In the genomic region with DNA sequence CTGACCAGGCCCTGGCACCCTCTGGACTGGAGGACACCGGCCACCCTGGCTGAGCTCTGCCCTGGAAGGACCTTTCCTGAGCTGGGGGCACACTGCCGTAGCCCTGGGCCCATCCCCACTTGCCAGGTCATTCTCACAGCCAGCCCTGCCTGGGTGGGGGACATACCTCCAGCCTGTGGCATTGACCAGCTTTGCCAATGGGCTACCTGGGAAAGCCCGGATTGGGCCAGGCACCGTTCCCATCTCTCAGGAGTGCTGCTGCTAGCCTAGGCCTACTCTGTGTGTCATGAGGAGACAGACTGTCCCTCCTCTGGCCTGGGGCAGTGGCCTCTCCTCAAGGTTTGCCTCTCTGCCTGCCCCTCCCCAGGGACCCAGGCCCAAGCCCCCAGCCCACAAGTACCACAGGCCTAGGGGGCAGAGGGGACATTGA, we compare ENCODE assay signal across 24 cellular contexts. TPM values are rescaled to one million over a fixed set of nuclear protein-coding genes. Genes with fewer than 3 reads are reported as not detected.
DNase-seq lines count a peak whose midpoint lies in the region; TF ChIP-seq lines count a peak whose summit lies in the region.
"Had no signal": no experiment of that assay in that cellular context is flagged by ENCODE, and none has a peak within 500 bp of the region (broad histone marks: within the 10 kb centered on the region; RNA-seq: fewer than 3 reads in every experiment).

No MANE protein-coding gene starts in this region.

- H4K12ac ChIP-seq in trophoblast cell (ENCODE audit: low read depth, low read length), result no peak overlapping the region

- TF ChIP-seq CTCF in cardiac muscle cell (IDR thresholded peaks at IDR 0.05; ENCODE audit: low read depth, low read length), result no peak
- TF ChIP-seq CTCF in type B pancreatic cell (conservative IDR thresholded peaks at IDR 0.05), result no peak

- H2BK5ac ChIP-seq in trophoblast cell (ENCODE audit: low read depth, low read length, poor library complexity), result no peak overlapping the region

- no peak overlapping the region for H3K18ac ChIP-seq in trophoblast cell (ENCODE audit: low read length)

- H3K27ac Mint-ChIP-seq in activated T-cell treated with anti-CD3 and anti-CD28 coated beads, Interleukin-2, amount 50 U/mL, for 24 hours, result no peak overlapping the region
- H3K27ac Mint-ChIP-seq in type B pancreatic cell, result no peak overlapping the region
- H3K27ac Mint-ChIP-seq: activated B cell treated with CpG ODN at 0.5 μM for 24 hours; activated CD4-positive, alpha-beta memory T cell treated with anti-CD3 and anti-CD28 coated beads for 36 hours; mesothelial cell of epicardium; natural killer cell; stimulated activated effector memory CD8-positive, alpha-beta T cell treated with anti-CD3 and anti-CD28 coated beads, Interleukin-12 subunit alpha, Interleukin-12 subunit beta, amount 100 ng/mL, for 72 hours had no signal

- H3K4me1 Mint-ChIP-seq in activated T-cell treated with anti-CD3 and anti-CD28 coated beads, Interleukin-2, amount 50 U/mL, for 24 hours (ENCODE audit: low read depth), result no peaks in the 10 kb centered on the region
- peaks cover under 1% of the 10 kb centered on the region for H3K4me1 Mint-ChIP-seq in type B pancreatic cell (ENCODE audit: unreplicated experiment)
- H3K4me1 Mint-ChIP-seq: activated B cell treated with CpG ODN at 0.5 μM for 24 hours; mesothelial cell of epicardium; natural killer cell; stimulated activated effector memory CD8-positive, alpha-beta T cell treated with anti-CD3 and anti-CD28 coated beads, Interleukin-12 subunit alpha, Interleukin-12 subunit beta, amount 100 ng/mL, for 72 hours had no signal

- no peak overlapping the region for H4K91ac ChIP-seq in trophoblast cell (ENCODE audit: low read depth, low read length)

- CTCF ChIA-PET in HEK293T (lab: Yijun Ruan, JAX), result no interaction called here

- H3K36me3 ChIP-seq in cardiac muscle cell (no peaks in the 10 kb centered on the region), mucosa of stomach (ENCODE audit: control insufficient read depth, insufficient read depth, low read length) (peaks cover 6% of the 10 kb centered on the region), trophoblast cell (ENCODE audit: control insufficient read depth in 1 of 2, insufficient read depth in 2 of 2, low read length in 2 of 2) (no peaks in the 10 kb centered on the region)

- H3K79me2 ChIP-seq in trophoblast cell (ENCODE audit: control insufficient read depth, insufficient read depth, low read length, poor library complexity), result no peaks in the 10 kb centered on the region

- H3K9me3 ChIP-seq in cardiac muscle cell (ENCODE audit: low read depth), result no peaks in the 10 kb centered on the region
- H3K9me3 ChIP-seq in mucosa of stomach (ENCODE audit: control insufficient read depth, low read length), result no peaks in the 10 kb centered on the region
- H3K9me3 ChIP-seq in trophoblast cell (ENCODE audit: insufficient read depth, low read depth, low read length), result peaks cover 4% of the 10 kb centered on the region
- H3K9me3 ChIP-seq: BE2C, esophagus squamous epithelium had no signal

- no peaks in the 10 kb centered on the region for H3K9me3 Mint-ChIP-seq in activated T-cell treated with anti-CD3 and anti-CD28 coated beads, Interleukin-2, amount 50 U/mL, for 24 hours
- no peaks in the 10 kb centered on the region for H3K9me3 Mint-ChIP-seq in type B pancreatic cell
- H3K9me3 Mint-ChIP-seq: activated B cell treated with CpG ODN at 0.5 μM for 24 hours; activated CD4-positive, alpha-beta memory T cell treated with anti-CD3 and anti-CD28 coated beads for 36 hours; mesothelial cell of epicardium; natural killer cell; stimulated activated effector memory CD8-positive, alpha-beta T cell treated with anti-CD3 and anti-CD28 coated beads, Interleukin-12 subunit alpha, Interleukin-12 subunit beta, amount 100 ng/mL, for 72 hours had no signal

- no peak overlapping the region for H4K8ac ChIP-seq in trophoblast cell (ENCODE audit: low read depth, low read length)

- H2AFZ ChIP-seq in trophoblast cell (ENCODE audit: insufficient read depth, low read length, poor library complexity), result no peak overlapping the region

- H3K27me3 ChIP-seq in cardiac muscle cell (no peaks in the 10 kb centered on the region), mucosa of stomach (ENCODE audit: control insufficient read depth, insufficient read depth, low read length) (no peaks in the 10 kb centered on the region), trophoblast cell (ENCODE audit: insufficient read depth, low read length) (no peaks in the 10 kb centered on the region)
- H3K27me3 ChIP-seq: BE2C, esophagus squamous epithelium had no signal

- H3K4me1 ChIP-seq in cardiac muscle cell (ENCODE audit: low read depth) (peaks cover 28% of the 10 kb centered on the region), mucosa of stomach (ENCODE audit: control insufficient read depth, insufficient read depth, low read length) (peaks cover 12% of the 10 kb centered on the region), trophoblast cell (ENCODE audit: control insufficient read depth in 1 of 2, insufficient read depth in 2 of 2, low read length in 2 of 2) (peaks cover 0 to under 1% of the 10 kb centered on the region in 2 experiments)

- H3K14ac ChIP-seq in trophoblast cell (ENCODE audit: low read length), result no peak overlapping the region

- H3K23ac ChIP-seq in trophoblast cell (ENCODE audit: low read length), result no peak overlapping the region

- H3K27ac ChIP-seq in cardiac muscle cell (peak overlapping the region; percentile 93), trophoblast cell (ENCODE audit: low read depth, low read length) (no peak overlapping the region)
- H3K27ac ChIP-seq: esophagus squamous epithelium had no signal

- H2AK5ac ChIP-seq in trophoblast cell (ENCODE audit: low read length), result no peak overlapping the region

- no peaks in the 10 kb centered on the region for H3K27me3 Mint-ChIP-seq in activated T-cell treated with anti-CD3 and anti-CD28 coated beads, Interleukin-2, amount 50 U/mL, for 24 hours
- H3K27me3 Mint-ChIP-seq in type B pancreatic cell, result no peaks in the 10 kb centered on the region
- H3K27me3 Mint-ChIP-seq: activated B cell treated with CpG ODN at 0.5 μM for 24 hours; activated CD4-positive, alpha-beta memory T cell treated with anti-CD3 and anti-CD28 coated beads for 36 hours had no signal

- no peak overlapping the region for H3K4me3 Mint-ChIP-seq in activated T-cell treated with anti-CD3 and anti-CD28 coated beads, Interleukin-2, amount 50 U/mL, for 24 hours
- H3K4me3 Mint-ChIP-seq in type B pancreatic cell, result no peak overlapping the region
- H3K4me3 Mint-ChIP-seq: activated B cell treated with CpG ODN at 0.5 μM for 24 hours; activated CD4-positive, alpha-beta memory T cell treated with anti-CD3 and anti-CD28 coated beads for 36 hours; mesothelial cell of epicardium; natural killer cell; stimulated activated effector memory CD8-positive, alpha-beta T cell treated with anti-CD3 and anti-CD28 coated beads, Interleukin-12 subunit alpha, Interleukin-12 subunit beta, amount 100 ng/mL, for 72 hours had no signal

- DNase-seq in activated T-cell treated with anti-CD3 and anti-CD28 coated beads, Interleukin-2, amount 50 U/mL, for 24 hours, result peak; percentile 25
- DNase-seq in activated T-cell treated with anti-CD3 and anti-CD28 coated beads for 4 hours (no peak), cardiac muscle cell (ENCODE audit: low read depth in 1 of 2, low spot score in 1 of 2) (no peak), type B pancreatic cell (ENCODE audit: extremely low spot score, unreplicated experiment) (peak; percentile 62), HEK293T (ENCODE audit: extremely low spot score) (no peak), Kasumi-1 (lab: John Stamatoyannopoulos, UW) (no peak), trophoblast cell (no peak)
- DNase-seq: activated B cell treated with CpG ODN at 0.5 μM for 24 hours; activated CD4-positive, alpha-beta memory T cell treated with anti-CD3 and anti-CD28 coated beads for 36 hours; activated naive CD4-positive, alpha-beta T cell treated with anti-CD3 and anti-CD28 coated beads, Interleukin-2, amount 50 U/mL, for 16 hours; activated T-cell treated with anti-CD3 and anti-CD28 coated beads, Interleukin-2, amount 50 U/mL, for 48 hours; BE2C; DND-41; esophagus squamous epithelium; Karpas-422; natural killer cell; NCI-H1048; NCI-H187; NCI-H748 treated with DMSO at 0.1 percent for 48 hours; T1000 had no signal

- no peak overlapping the region for H2BK12ac ChIP-seq in trophoblast cell (ENCODE audit: low read length)

- H3K79me1 ChIP-seq in trophoblast cell (ENCODE audit: low read length), result no peaks in the 10 kb centered on the region

- no peak overlapping the region for H3K4me3 ChIP-seq in cardiac muscle cell
- H3K4me3 ChIP-seq in mucosa of stomach (ENCODE audit: low read length), result no peak overlapping the region
- no peak overlapping the region for H3K4me3 ChIP-seq in trophoblast cell (ENCODE audit: low read depth, low read length)
- H3K4me3 ChIP-seq: esophagus squamous epithelium, skin epidermis had no signal

- peaks cover 37% of the 10 kb centered on the region for H3K36me3 Mint-ChIP-seq in activated T-cell treated with anti-CD3 and anti-CD28 coated beads, Interleukin-2, amount 50 U/mL, for 24 hours (ENCODE audit: low read depth)
- H3K36me3 Mint-ChIP-seq in type B pancreatic cell, result no peaks in the 10 kb centered on the region
- H3K36me3 Mint-ChIP-seq: mesothelial cell of epicardium; natural killer cell; stimulated activated effector memory CD8-positive, alpha-beta T cell treated with anti-CD3 and anti-CD28 coated beads, Interleukin-12 subunit alpha, Interleukin-12 subunit beta, amount 100 ng/mL, for 72 hours had no signal

- no peak overlapping the region for H3K4ac ChIP-seq in trophoblast cell (ENCODE audit: low read depth, low read length)

- H2BK120ac ChIP-seq in trophoblast cell (ENCODE audit: insufficient read depth, low read length, poor library complexity), result no peak overlapping the region

- POLR2A ChIA-PET in HEK293T (lab: Yijun Ruan, JAX), result no interaction called here

- H3K9ac ChIP-seq in mucosa of stomach (ENCODE audit: low read length), result peak overlapping the region; percentile 2
- H3K9ac ChIP-seq in trophoblast cell (ENCODE audit: low read length), result no peak overlapping the region

- no peak overlapping the region for H3K4me2 ChIP-seq in trophoblast cell (ENCODE audit: low read length)

- WGBS in trophoblast cell (ENCODE audit: extremely low coverage, insufficient coverage, insufficient read length), result no CpG with 5 or more reads among the region's 4 CpGs

TF ChIP-seq in HEK293T, 16 proteins besides CTCF, POLR2A, EP300 and RAD21:
- TF ChIP-seq LEF1 (IDR thresholded peaks at IDR 0.05; ENCODE audit: borderline replicate concordance), result no peak

RNA-seq across cellular contexts. Expression of gene COQ8A, which starts 40.0 kb away (rescaled TPM):
- 34.7 and 59.7 TPM in 2 replicates for total RNA-seq in cardiac muscle cell
- 45.1 and 71.5 TPM in 2 replicates for polyA plus RNA-seq in cardiac muscle cell
- 21.0 and 29.7 TPM in 2 replicates for total RNA-seq in type B pancreatic cell (ENCODE audit: low replicate concordance)
- polyA plus RNA-seq in trophoblast cell (2013), result 4.5 TPM in 2 replicates

Comparison
In these comparisons a context has a peak if more than half of its experiments do, and no peak if none do; other contexts are left out.
1. DNase-seq: peak in activated T-cell treated with anti-CD3 and anti-CD28 coated beads, Interleukin-2, amount 50 U/mL, for 24 hours (single experiment) and type B pancreatic cell (single experiment); none in activated T-cell treated with anti-CD3 and anti-CD28 coated beads for 4 hours (single experiment), cardiac muscle cell (0 of 2), HEK293T (single experiment), Kasumi-1 (0 of 2) and trophoblast cell (0 of 2).